34 cellular contexts compared by ENCODE assay signal in genomic region chr2:232597362-232598079, GRCh38. TPM values are rescaled to one million over a fixed set of nuclear protein-coding genes. Genes with fewer than 3 reads are reported as not detected.
"Had no signal": no experiment of that assay in that cellular context is flagged by ENCODE, and none has a peak within 500 bp of the region (broad histone marks: within the 10 kb centered on the region; RNA-seq: fewer than 3 reads in every experiment).

No MANE protein-coding gene starts in this region.

- H3K36me3 Mint-ChIP-seq: mesothelial cell of epicardium had no signal

- DNase-seq: colonic mucosa; cortex of kidney; effector CD8-positive, alpha-beta T cell; effector memory CD8-positive, alpha-beta T cell; endodermal cell; erythroblast; esophagus squamous epithelium; foreskin fibroblast; foreskin melanocyte; gastrocnemius medialis; glutamatergic neuron; head of caudate nucleus; heart right ventricle; hippocampal formation; left cardiac atrium; left lung; left ventricle myocardium superior; lower lobe of right lung; mesenchymal stem cell; mucosa of descending colon; naive B cell had no signal

- H3K4me3 Mint-ChIP-seq: dendritic cell treated with granulocyte-macrophage colony-stimulating factor and Interleukin-4, amounts not matched to agents 40 ng/mL and 50 ng/mL, for 4 days; effector memory CD8-positive, alpha-beta T cell; endodermal cell; mesothelial cell of epicardium; naive B cell had no signal

- FAIRE-seq: endometrium, islet of Langerhans, keratinocyte had no signal

- H3K4me3 ChIP-seq: colonic mucosa, esophagus squamous epithelium, gastrocnemius medialis, heart right ventricle, left lung, lower lobe of right lung, mucosa of descending colon had no signal

- H3K27me3 ChIP-seq: colonic mucosa, esophagus squamous epithelium, gastrocnemius medialis, heart right ventricle, left lung had no signal

- H3K9me3 ChIP-seq: colonic mucosa, esophagus squamous epithelium, gastrocnemius medialis, left lung, lower lobe of right lung, mucosa of descending colon had no signal

- H3K9me3 Mint-ChIP-seq: dendritic cell treated with granulocyte-macrophage colony-stimulating factor and Interleukin-4, amounts not matched to agents 40 ng/mL and 50 ng/mL, for 4 days; effector memory CD8-positive, alpha-beta T cell; endodermal cell; mesothelial cell of epicardium had no signal

- H3K4me1 Mint-ChIP-seq: endodermal cell, mesothelial cell of epicardium, naive B cell had no signal

- ATAC-seq: effector memory CD8-positive, alpha-beta T cell; gastrocnemius medialis; heart right ventricle; left cardiac atrium; left lung; left ventricle myocardium superior; lower lobe of right lung; mucosa of descending colon had no signal

- H3K36me3 ChIP-seq: colonic mucosa, esophagus squamous epithelium, gastrocnemius medialis, heart right ventricle, left lung, lower lobe of right lung had no signal

- H3K27ac ChIP-seq: colonic mucosa, epithelial cell of prostate, esophagus squamous epithelium, gastrocnemius medialis, heart right ventricle, left lung, lower lobe of right lung had no signal

- H3K27ac Mint-ChIP-seq: dendritic cell treated with granulocyte-macrophage colony-stimulating factor and Interleukin-4, amounts not matched to agents 40 ng/mL and 50 ng/mL, for 4 days; effector memory CD8-positive, alpha-beta T cell; endodermal cell; mesothelial cell of epicardium; naive B cell had no signal

- H3K4me1 ChIP-seq: left lung, lower lobe of right lung had no signal

RNA-seq across cellular contexts. Expression of gene EFHD1, which starts 35.9 kb away (rescaled TPM):
- total RNA-seq: dermis microvascular lymphatic vessel endothelial cell had no signal
- polyA plus RNA-seq: keratinocyte had no signal

RNA-seq across cellular contexts. Expression of gene CHRNG, which starts 58.0 kb away (rescaled TPM):
- total RNA-seq: colonic mucosa, dermis microvascular lymphatic vessel endothelial cell, endodermal cell, esophagus mucosa, esophagus squamous epithelium, glomerular endothelial cell, heart right ventricle, kidney epithelial cell, left cardiac atrium, left lung, left ventricle myocardium superior, lower leg skin, lower lobe of right lung, lung microvascular endothelial cell, mesenteric fat pad, mesothelial cell of epicardium, mucosa of descending colon had no signal
- polyA plus RNA-seq: heart right ventricle, keratinocyte had no signal
